2 cellular contexts compared by ENCODE assay signal in genomic region chr14:104385189-104386135, GRCh38.
TF ChIP-seq lines count a peak whose summit lies in the region.

No MANE protein-coding gene starts in this region.

TF ChIP-seq in HepG2, 621 proteins besides CTCF, POLR2A, EP300 and RAD21 (continued from another document):
- TF ChIP-seq THAP9 (CRISPR knock-in tag; IDR thresholded peaks at IDR 0.05; ENCODE audit: borderline replicate concordance) (no peak), SOX13 (IDR thresholded peaks at IDR 0.05) (no peak), SOX13 (CRISPR knock-in tag; conservative IDR thresholded peaks at IDR 0.05 in 1 of 2, IDR thresholded peaks at IDR 0.05 in 1 of 2) (no peak), GABPB1 (CRISPR knock-in tag; IDR thresholded peaks at IDR 0.05) (no peak), ZNF878 (CRISPR knock-in tag; IDR thresholded peaks at IDR 0.05) (no peak), AKNA (CRISPR knock-in tag; IDR thresholded peaks at IDR 0.05; ENCODE audit: borderline replicate concordance) (no peak)

TF ChIP-seq in WTC11, 78 proteins besides CTCF, POLR2A, EP300 and RAD21 (continued from another document):
- TF ChIP-seq IRF1 (CRISPR knock-in tag; IDR thresholded peaks at IDR 0.05): no peak
- no peak for TF ChIP-seq ZNF219 (CRISPR knock-in tag; IDR thresholded peaks at IDR 0.05; ENCODE audit: borderline replicate concordance)
- TF ChIP-seq ATF3 (CRISPR knock-in tag; conservative IDR thresholded peaks at IDR 0.05): no peak
- no peak for TF ChIP-seq EMX1 (CRISPR knock-in tag; IDR thresholded peaks at IDR 0.05)
- TF ChIP-seq USF1 (CRISPR knock-in tag; IDR thresholded peaks at IDR 0.05): no peak
- no peak for TF ChIP-seq ESRRA (CRISPR knock-in tag; IDR thresholded peaks at IDR 0.05; ENCODE audit: borderline replicate concordance)
